ENCODE assay signal across 13 cellular contexts in genomic region chr21:44898851-44899767, GRCh38. TPM values are rescaled to one million over a fixed set of nuclear protein-coding genes. Genes with fewer than 3 reads are reported as not detected.
DNase-seq lines count a peak whose midpoint lies in the region; ATAC-seq and TF ChIP-seq lines count a peak whose summit lies in the region.
"Had no signal": no experiment of that assay in that cellular context is flagged by ENCODE, and none has a peak within 500 bp of the region (broad histone marks: within the 10 kb centered on the region; RNA-seq: fewer than 3 reads in every experiment).

No MANE protein-coding gene starts in this region.

- no peak overlapping the region for H2AK5ac ChIP-seq in neuronal stem cell (ENCODE audit: low read depth, low read length)

- no peak overlapping the region for H3K4me3 Mint-ChIP-seq in CD8-positive, alpha-beta T cell
- H3K4me3 Mint-ChIP-seq in osteocyte (ENCODE audit: unreplicated experiment): no peak overlapping the region

- 79 to 82% methylated on average over 49 of the region's 49 CpGs for WGBS in heart right ventricle, 2 donors
- no CpG with 5 or more reads among the region's 49 CpGs for WGBS in neuronal stem cell (ENCODE audit: extremely low coverage in 2 of 2, insufficient read length in 2 of 2, insufficient replicate concordance in 1 of 2), 2 donors

- peak overlapping the region; percentile 49 for H3K23ac ChIP-seq in neuronal stem cell (ENCODE audit: low read depth, low read length, poor library complexity)

- H3K4ac ChIP-seq in neuronal stem cell (ENCODE audit: low read length): no peak overlapping the region

- H3K4me1 ChIP-seq in heart right ventricle (peaks cover 0 to 17% (median 0%) of the 10 kb centered on the region in 9 donors), left ventricle myocardium inferior (no peaks in the 10 kb centered on the region), neuronal stem cell (ENCODE audit: control insufficient read depth in 2 of 2, insufficient read depth in 1 of 2, low read depth in 1 of 2, low read length in 2 of 2) (peaks cover 0 to 10% of the 10 kb centered on the region in 2 donors)
- H3K4me1 ChIP-seq in CD8-positive, alpha-beta T cell (ENCODE audit: insufficient read depth, low read length): no peaks in the 10 kb centered on the region
- H3K4me1 ChIP-seq: HAP-1 had no signal

- H3K36me3 ChIP-seq in heart right ventricle: peaks cover 0 to 98% (median 0%) of the 10 kb centered on the region in 9 donors
- no peaks in the 10 kb centered on the region for H3K36me3 ChIP-seq in left ventricle myocardium inferior
- no peaks in the 10 kb centered on the region for H3K36me3 ChIP-seq in neuronal stem cell (replicated peaks in 1 of 2; ENCODE audit: control insufficient read depth in 2 of 2, insufficient read depth in 2 of 2, low read length in 2 of 2)
- peaks cover 69% of the 10 kb centered on the region for H3K36me3 ChIP-seq in CD8-positive, alpha-beta T cell (ENCODE audit: insufficient read depth, low read length)
- H3K36me3 ChIP-seq: HAP-1 had no signal

- peak overlapping the region; percentile 32 for H3K14ac ChIP-seq in neuronal stem cell (ENCODE audit: low read length)

- no peak overlapping the region for H3K4me3 ChIP-seq in heart right ventricle
- no peak overlapping the region for H3K4me3 ChIP-seq in left ventricle myocardium inferior
- no peak overlapping the region for H3K4me3 ChIP-seq in neuronal stem cell (ENCODE audit: low read length in 2 of 2)
- H3K4me3 ChIP-seq in CD8-positive, alpha-beta T cell (ENCODE audit: low read depth, low read length): no peak overlapping the region
- H3K4me3 ChIP-seq: HAP-1 had no signal

- H3K4me2 ChIP-seq in neuronal stem cell (ENCODE audit: insufficient read depth, low read length, poor library complexity, severe bottlenecking): no peak overlapping the region

- no peak overlapping the region for H2BK15ac ChIP-seq in neuronal stem cell (ENCODE audit: low read length)

- TF ChIP-seq CTCF in heart right ventricle (IDR thresholded peaks at IDR 0.05) (no peak), left ventricle myocardium inferior (IDR thresholded peaks at IDR 0.05; ENCODE audit: borderline replicate concordance) (no peak), osteocyte (IDR thresholded peaks at IDR 0.05) (no peak)
- no peak for TF ChIP-seq CTCF in CD8-positive, alpha-beta T cell (IDR thresholded peaks at IDR 0.05)

- intact Hi-C loops in Right ventricle myocardium superior (cut with DNase I): no loop called here
- intact Hi-C loops in heart right ventricle (cut with DNase I): loop anchor here in 1 of 10 donors (5.0 kb wide), 1 partner anchor 38 kb away; no protein-coding TSS in a partner anchor
- intact Hi-C loops in left ventricle myocardium inferior (cut with micrococcal nuclease): no loop called here
- intact Hi-C loops in CD8-positive, alpha-beta T cell (cut with DNase I, micrococcal nuclease): no loop called here

- H2BK12ac ChIP-seq in neuronal stem cell (ENCODE audit: low read length): no peak overlapping the region

- no peak overlapping the region for H3K27ac ChIP-seq in heart right ventricle
- H3K27ac ChIP-seq in left ventricle myocardium inferior (replicated peaks): no peak overlapping the region
- no peak overlapping the region for H3K27ac ChIP-seq in neuronal stem cell (replicated peaks; ENCODE audit: low read length)
- no peak overlapping the region for H3K27ac ChIP-seq in CD8-positive, alpha-beta T cell (ENCODE audit: low read depth, low read length)

- peaks cover 8% of the 10 kb centered on the region for H3K4me1 Mint-ChIP-seq in CD8-positive, alpha-beta T cell (ENCODE audit: low read depth)
- no peaks in the 10 kb centered on the region for H3K4me1 Mint-ChIP-seq in osteocyte (ENCODE audit: unreplicated experiment)

- H3K9me3 Mint-ChIP-seq in CD8-positive, alpha-beta T cell: no peaks in the 10 kb centered on the region
- H3K9me3 Mint-ChIP-seq in osteocyte (ENCODE audit: unreplicated experiment): no peaks in the 10 kb centered on the region

- CTCF ChIA-PET in CD8-positive, alpha-beta T cell (lab: Charles Lee): interaction anchor here (1.6 to 10.0 kb wide), 5 partner anchors 9 to 33 kb away, joined by 3 to 169 read pairs (median 6); no protein-coding TSS in a partner anchor

- no peak overlapping the region for H4K91ac ChIP-seq in neuronal stem cell (ENCODE audit: low read depth, low read length, poor library complexity)

- H3K9me3 ChIP-seq in heart right ventricle (no peaks in the 10 kb centered on the region), left ventricle myocardium inferior (replicated peaks) (no peaks in the 10 kb centered on the region), neuronal stem cell (replicated peaks in 1 of 2; ENCODE audit: control insufficient read depth in 2 of 2, insufficient read depth in 1 of 2, low read depth in 1 of 2, low read length in 2 of 2) (peaks cover 0 to 11% of the 10 kb centered on the region in 2 donors)
- no peaks in the 10 kb centered on the region for H3K9me3 ChIP-seq in CD8-positive, alpha-beta T cell (ENCODE audit: low read length)
- H3K9me3 ChIP-seq: HAP-1 had no signal

- no peaks in the 10 kb centered on the region for H3K27me3 Mint-ChIP-seq in CD8-positive, alpha-beta T cell (ENCODE audit: low read depth)
- H3K27me3 Mint-ChIP-seq in osteocyte (ENCODE audit: unreplicated experiment): peaks cover 9% of the 10 kb centered on the region

- no peaks in the 10 kb centered on the region for H3K79me1 ChIP-seq in neuronal stem cell (ENCODE audit: low read depth, low read length)

- peak overlapping the region; percentile 44 for H3K18ac ChIP-seq in neuronal stem cell (ENCODE audit: low read length)

- no peak overlapping the region for H2BK5ac ChIP-seq in neuronal stem cell (ENCODE audit: low read length)

- no peak overlapping the region for H3K9ac ChIP-seq in neuronal stem cell (ENCODE audit: low read depth, low read length, poor library complexity)

- ATAC-seq in Right ventricle myocardium superior (ENCODE audit: poor library complexity) (no peak), heart right ventricle (no peak)
- ATAC-seq in CD8-positive, alpha-beta T cell: no peak

- H3K27ac Mint-ChIP-seq in CD8-positive, alpha-beta T cell: no peak overlapping the region
- H3K27ac Mint-ChIP-seq in osteocyte (ENCODE audit: unreplicated experiment): no peak overlapping the region

- peaks cover 78% of the 10 kb centered on the region for H3K36me3 Mint-ChIP-seq in CD8-positive, alpha-beta T cell
- no peaks in the 10 kb centered on the region for H3K36me3 Mint-ChIP-seq in osteocyte (ENCODE audit: unreplicated experiment)

- H2BK120ac ChIP-seq in neuronal stem cell (ENCODE audit: low read depth, low read length): no peak overlapping the region

- H4K8ac ChIP-seq in neuronal stem cell (ENCODE audit: low read depth, low read length): no peak overlapping the region

- POLR2A ChIA-PET in CD8-positive, alpha-beta T cell (lab: Charles Lee): interaction anchor here (0.8 to 1.6 kb wide), 3 partner anchors 13 to 33 kb away, joined by 3 to 6 read pairs (median 5); no protein-coding TSS in a partner anchor

- no peak overlapping the region for H2AFZ ChIP-seq in neuronal stem cell (ENCODE audit: low read length)

- H3K27me3 ChIP-seq in heart right ventricle: peaks cover 0 to 19% (median 4%) of the 10 kb centered on the region in 7 donors
- H3K27me3 ChIP-seq in left ventricle myocardium inferior (ENCODE audit: low read depth): peaks cover 30% of the 10 kb centered on the region
- H3K27me3 ChIP-seq in neuronal stem cell (ENCODE audit: control insufficient read depth in 3 of 3, insufficient read depth in 3 of 3, low read depth in 1 of 3, low read length in 3 of 3): peaks cover 0 to 28% (median 2%) of the 10 kb centered on the region in 3 experiments
- no peaks in the 10 kb centered on the region for H3K27me3 ChIP-seq in CD8-positive, alpha-beta T cell (ENCODE audit: insufficient read depth, low read length)

- peak; percentile 36 for DNase-seq in Right ventricle myocardium superior
- DNase-seq in heart right ventricle: no peak
- peak; percentile 5 for DNase-seq in left ventricle myocardium inferior
- DNase-seq in neuronal stem cell (ENCODE audit: low spot score): no peak
- DNase-seq in DMS79 treated with DMSO at 0.1 percent for 48 hours (lab: John Stamatoyannopoulos, UW): no peak
- no peak for DNase-seq in CD8-positive, alpha-beta T cell
- DNase-seq in osteocyte (ENCODE audit: extremely low spot score, unreplicated experiment): no peak
- no peak for DNase-seq in stimulated activated CD4-positive, alpha-beta T cell treated with anti-CD3 and anti-CD28 coated beads, Interleukin-4, amount 100 ng/mL, for 1 hour
- DNase-seq: NCI-H187 treated with DMSO at 0.1 percent for 48 hours, NCI-H2171 treated with DMSO at 0.1 percent for 48 hours, NCI-H82, SHP77 had no signal

RNA-seq across cellular contexts. Expression of gene ITGB2, which starts 21.6 kb away (rescaled TPM):
- 23.8 TPM for total RNA-seq in Right ventricle myocardium superior
- total RNA-seq in heart right ventricle: 100 to 1,000 TPM in 1 of 10 donors, 10 to 100 TPM in 5, 1 to 10 TPM in 4; 5.1 to 151 (median 10.3) TPM
- 10 to 100 TPM; 12.4 to 12.7 TPM for polyA plus RNA-seq in heart right ventricle
- 18.6 TPM for total RNA-seq in left ventricle myocardium inferior
- 0.06 TPM for polyA plus RNA-seq in neuronal stem cell (2013, experiment 1 of 2)
- polyA plus RNA-seq in neuronal stem cell (2013, experiment 2 of 2): 0.12 TPM
- total RNA-seq in CD8-positive, alpha-beta T cell: 100 to 1,000 TPM; 234 to 245 TPM
- total RNA-seq in osteocyte: 0.62 and 1.1 TPM in 2 replicates

RNA-seq across cellular contexts. Expression of gene PTTG1IP, which starts 25.6 kb away (rescaled TPM):
- total RNA-seq in Right ventricle myocardium superior: 133 TPM
- 100 to 1,000 TPM; 109 to 188 (median 148) TPM for total RNA-seq in heart right ventricle
- 100 to 1,000 TPM; 122 to 172 TPM for polyA plus RNA-seq in heart right ventricle
- 171 TPM for total RNA-seq in left ventricle myocardium inferior
- 134 TPM for polyA plus RNA-seq in neuronal stem cell (2013, experiment 1 of 2)
- polyA plus RNA-seq in neuronal stem cell (2013, experiment 2 of 2): 131 TPM
- 10 to 100 TPM; 71.0 to 73.3 TPM for total RNA-seq in CD8-positive, alpha-beta T cell
- total RNA-seq in osteocyte: 318 and 328 TPM in 2 replicates

RNA-seq across cellular contexts. Expression of gene SLX9, which starts 40.7 kb away (rescaled TPM):
- 77.4 TPM for total RNA-seq in Right ventricle myocardium superior
- total RNA-seq in heart right ventricle: 10 to 100 TPM; 42.4 to 67.2 (median 52.6) TPM
- 10 to 100 TPM; 68.1 to 83.6 TPM for polyA plus RNA-seq in heart right ventricle
- total RNA-seq in left ventricle myocardium inferior: 70.7 TPM
- 17.0 TPM for polyA plus RNA-seq in neuronal stem cell (2013, experiment 1 of 2)
- 16.6 TPM for polyA plus RNA-seq in neuronal stem cell (2013, experiment 2 of 2)
- 10 to 100 TPM in 1 of 2 experiments, 1 to 10 TPM in 1; 8.2 to 10.0 TPM for total RNA-seq in CD8-positive, alpha-beta T cell
- 30.4 and 33.1 TPM in 2 replicates for total RNA-seq in osteocyte

Comparison
In these comparisons a context has a peak if more than half of its experiments do, and no peak if none do; other contexts are left out.
1. DNase-seq: peak in Right ventricle myocardium superior (single experiment) and left ventricle myocardium inferior (single experiment); none in heart right ventricle (0 of 2), neuronal stem cell (single experiment), DMS79 treated with DMSO at 0.1 percent for 48 hours (single experiment), CD8-positive, alpha-beta T cell (0 of 7), osteocyte (single experiment) and stimulated activated CD4-positive, alpha-beta T cell treated with anti-CD3 and anti-CD28 coated beads, Interleukin-4, amount 100 ng/mL, for 1 hour (single experiment).